Comparison of ENCODE assay signal across 1 cellular context in genomic region chr7:101169110-101169837, GRCh38.
TF ChIP-seq lines count a peak whose summit lies in the region.

No MANE protein-coding gene starts in this region.

TF ChIP-seq in HEK293, 187 proteins besides CTCF, POLR2A, EP300 and RAD21 (continued from another document and continues in another):
- TF ChIP-seq ZNF148 (tag by site-specific recombination; IDR thresholded peaks at IDR 0.05; ENCODE audit: borderline replicate concordance) (peak; percentile 37), PRDM4 (tag by site-specific recombination; IDR thresholded peaks at IDR 0.05) (peak; percentile 14; the same call in 1 of the 2 replicates), ZBTB48 (tag by site-specific recombination; IDR thresholded peaks at IDR 0.05) (no peak), ZNF266 (tag by site-specific recombination; IDR thresholded peaks at IDR 0.05; ENCODE audit: low read depth) (no peak; the same call in 1 of the 2 replicates), GLIS2 (tag by site-specific recombination; IDR thresholded peaks at IDR 0.05) (peak; percentile 46), BCL11B (tag by site-specific recombination; IDR thresholded peaks at IDR 0.05; ENCODE audit: low read depth) (0 out of 2 replicates have a peak, but pooled peaks have one; percentile 18), ZNF155 (tag by site-specific recombination; IDR thresholded peaks at IDR 0.05) (peak; percentile 72; the same call in 1 of the 2 replicates), REPIN1 (tag by site-specific recombination; IDR thresholded peaks at IDR 0.05; ENCODE audit: low read depth) (no peak), ZNF747 (tag by site-specific recombination; IDR thresholded peaks at IDR 0.05) (0 out of 2 replicates have a peak, but pooled peaks have one; percentile 73), ZNF18 (tag by site-specific recombination; IDR thresholded peaks at IDR 0.05) (peak; percentile 70; the same call in 1 of the 2 replicates), YY2 (tag by site-specific recombination; IDR thresholded peaks at IDR 0.05) (no peak), ZNF561 (tag by site-specific recombination; IDR thresholded peaks at IDR 0.05; ENCODE audit: borderline replicate concordance) (no peak), ZFP37 (tag by site-specific recombination; IDR thresholded peaks at IDR 0.05) (peak; percentile 53), ZSCAN5A (tag by site-specific recombination; IDR thresholded peaks at IDR 0.05) (no peak), ZBTB21 (tag by site-specific recombination; IDR thresholded peaks at IDR 0.05) (0 out of 2 replicates have a peak, but pooled peaks have one; percentile 9), INSM2 (tag by site-specific recombination; IDR thresholded peaks at IDR 0.05) (peak; percentile 72), SCRT1 (tag by site-specific recombination; IDR thresholded peaks at IDR 0.05; ENCODE audit: borderline replicate concordance) (no peak), ZBTB10 (tag by site-specific recombination; IDR thresholded peaks at IDR 0.05) (peak; percentile 65), KLF17 (tag by site-specific recombination; IDR thresholded peaks at IDR 0.05) (peak; percentile 51), ZNF426 (tag by site-specific recombination; IDR thresholded peaks at IDR 0.05) (no peak), OSR2 (tag by site-specific recombination; IDR thresholded peaks at IDR 0.05) (no peak), HOXD13 (CRISPR knock-in tag; IDR thresholded peaks at IDR 0.05; ENCODE audit: borderline replicate concordance) (no peak), PRDM1 (tag by site-specific recombination; IDR thresholded peaks at IDR 0.05) (peak; percentile 78), HIC1 (tag by site-specific recombination; IDR thresholded peaks at IDR 0.05) (peak; percentile 83), PRDM6 (tag by site-specific recombination; IDR thresholded peaks at IDR 0.05) (no peak), ZNF785 (tag by site-specific recombination; IDR thresholded peaks at IDR 0.05) (no peak), ZNF146 (tag by site-specific recombination; IDR thresholded peaks at IDR 0.05) (0 out of 2 replicates have a peak, but pooled peaks have one; percentile 42), ZBTB44 (tag by site-specific recombination; IDR thresholded peaks at IDR 0.05) (no peak), ZNF623 (tag by site-specific recombination; IDR thresholded peaks at IDR 0.05) (0 out of 2 replicates have a peak, but pooled peaks have one; percentile 9), ZNF302 (tag by site-specific recombination; IDR thresholded peaks at IDR 0.05; ENCODE audit: low read depth) (no peak), ZBTB1 (tag by site-specific recombination; IDR thresholded peaks at IDR 0.05) (no peak), RBAK (tag by site-specific recombination; IDR thresholded peaks at IDR 0.05) (peak; percentile 47; the same call in 1 of the 2 replicates), ZNF629 (tag by site-specific recombination; IDR thresholded peaks at IDR 0.05) (peak; percentile 44)
